ENCODE assay signal across 1 cellular context in the genomic region with DNA sequence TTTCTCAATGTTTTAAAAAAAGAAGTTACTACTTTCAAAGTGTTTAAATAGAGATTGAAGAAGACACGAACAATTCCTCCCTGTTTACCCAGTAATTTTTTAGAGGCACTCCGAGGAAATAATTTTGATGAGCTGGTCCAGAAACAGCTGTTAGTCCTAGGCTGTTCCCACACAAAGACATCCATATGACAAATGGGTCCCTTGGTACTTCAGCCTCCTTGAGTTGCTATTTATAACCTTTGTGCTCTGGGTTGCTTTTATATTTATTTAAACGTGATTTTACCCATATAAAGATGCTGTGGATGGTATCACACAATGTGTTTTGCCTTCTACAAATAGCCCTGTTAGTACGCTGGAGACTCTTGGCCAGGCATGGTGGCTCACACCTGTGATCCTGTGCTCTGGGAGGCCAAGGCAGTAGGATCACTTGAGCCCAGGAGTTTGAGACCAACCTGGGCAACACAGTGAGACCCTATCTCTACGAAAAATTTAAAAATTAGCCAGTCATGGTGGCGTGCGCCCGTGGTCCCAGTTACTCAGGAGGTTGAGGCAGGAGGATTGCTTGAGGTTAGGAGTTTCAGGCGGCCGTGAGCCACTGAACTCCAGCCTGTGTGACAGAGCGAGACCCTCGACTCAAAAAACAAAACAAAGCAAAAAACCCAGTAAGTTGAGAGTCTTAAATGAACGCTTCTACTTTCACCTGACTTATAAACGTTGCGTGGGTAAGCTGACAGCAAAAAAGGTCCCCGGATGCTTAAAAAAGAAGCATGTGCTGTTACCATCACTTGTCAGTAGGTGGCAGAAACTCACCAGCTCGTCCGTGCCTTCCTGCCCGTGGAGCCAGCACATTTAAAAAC.
A peak's percentile ranks its signal among the peaks of the same experiment; 100 is the strongest.
TF ChIP-seq lines count a peak whose summit lies in the region.

No MANE protein-coding gene starts in this region.

TF ChIP-seq in GM12878, 131 proteins besides CTCF, POLR2A, EP300 and RAD21 (continued from another document):
- TF ChIP-seq, protein P1, sequence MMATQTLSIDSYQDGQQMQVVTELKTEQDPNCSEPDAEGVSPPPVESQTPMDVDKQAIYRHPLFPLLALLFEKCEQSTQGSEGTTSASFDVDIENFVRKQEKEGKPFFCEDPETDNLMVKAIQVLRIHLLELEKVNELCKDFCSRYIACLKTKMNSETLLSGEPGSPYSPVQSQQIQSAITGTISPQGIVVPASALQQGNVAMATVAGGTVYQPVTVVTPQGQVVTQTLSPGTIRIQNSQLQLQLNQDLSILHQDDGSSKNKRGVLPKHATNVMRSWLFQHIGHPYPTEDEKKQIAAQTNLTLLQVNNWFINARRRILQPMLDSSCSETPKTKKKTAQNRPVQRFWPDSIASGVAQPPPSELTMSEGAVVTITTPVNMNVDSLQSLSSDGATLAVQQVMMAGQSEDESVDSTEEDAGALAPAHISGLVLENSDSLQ (IDR thresholded peaks at IDR 0.05): 0 out of 2 replicates have a peak, but pooled peaks have one; percentile 38
- TF ChIP-seq SMC3 (IDR thresholded peaks at IDR 0.05; ENCODE audit: borderline replicate concordance, low read length) (peak; percentile 97), BHLHE40 (IDR thresholded peaks at IDR 0.05; ENCODE audit: borderline replicate concordance in 1 of 2, low read depth in 2 of 2, low read length in 1 of 2) (0 out of 4 replicates have a peak, but pooled peaks of 1 of the 2 experiments have one; percentile 19), HDGF (IDR thresholded peaks at IDR 0.05) (0 out of 2 replicates have a peak, but pooled peaks have one; percentile 39), ATF7 (IDR thresholded peaks at IDR 0.05; ENCODE audit: low read depth) (0 out of 2 replicates have a peak, but pooled peaks have one; percentile 16), YY1 (IDR thresholded peaks at IDR 0.05; ENCODE audit: low read depth, low read length) (peak; percentile 68)
- TF ChIP-seq, protein P2, sequence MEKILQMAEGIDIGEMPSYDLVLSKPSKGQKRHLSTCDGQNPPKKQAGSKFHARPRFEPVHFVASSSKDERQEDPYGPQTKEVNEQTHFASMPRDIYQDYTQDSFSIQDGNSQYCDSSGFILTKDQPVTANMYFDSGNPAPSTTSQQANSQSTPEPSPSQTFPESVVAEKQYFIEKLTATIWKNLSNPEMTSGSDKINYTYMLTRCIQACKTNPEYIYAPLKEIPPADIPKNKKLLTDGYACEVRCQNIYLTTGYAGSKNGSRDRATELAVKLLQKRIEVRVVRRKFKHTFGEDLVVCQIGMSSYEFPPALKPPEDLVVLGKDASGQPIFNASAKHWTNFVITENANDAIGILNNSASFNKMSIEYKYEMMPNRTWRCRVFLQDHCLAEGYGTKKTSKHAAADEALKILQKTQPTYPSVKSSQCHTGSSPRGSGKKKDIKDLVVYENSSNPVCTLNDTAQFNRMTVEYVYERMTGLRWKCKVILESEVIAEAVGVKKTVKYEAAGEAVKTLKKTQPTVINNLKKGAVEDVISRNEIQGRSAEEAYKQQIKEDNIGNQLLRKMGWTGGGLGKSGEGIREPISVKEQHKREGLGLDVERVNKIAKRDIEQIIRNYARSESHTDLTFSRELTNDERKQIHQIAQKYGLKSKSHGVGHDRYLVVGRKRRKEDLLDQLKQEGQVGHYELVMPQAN (conservative IDR thresholded peaks at IDR 0.05): no peak
- TF ChIP-seq, protein P3, sequence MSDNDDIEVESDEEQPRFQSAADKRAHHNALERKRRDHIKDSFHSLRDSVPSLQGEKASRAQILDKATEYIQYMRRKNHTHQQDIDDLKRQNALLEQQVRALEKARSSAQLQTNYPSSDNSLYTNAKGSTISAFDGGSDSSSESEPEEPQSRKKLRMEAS (IDR thresholded peaks at IDR 0.05; ENCODE audit: low read depth, low read length): peak; percentile 68
